1 cellular context compared by ENCODE assay signal in genomic region chr1:15835741-15836510, GRCh38.
TF ChIP-seq lines count a peak whose summit lies in the region.

No MANE protein-coding gene starts in this region.

TF ChIP-seq in K562, 482 proteins besides CTCF, POLR2A, EP300 and RAD21 (continued from another document and continues in another):
- TF ChIP-seq, protein P1, sequence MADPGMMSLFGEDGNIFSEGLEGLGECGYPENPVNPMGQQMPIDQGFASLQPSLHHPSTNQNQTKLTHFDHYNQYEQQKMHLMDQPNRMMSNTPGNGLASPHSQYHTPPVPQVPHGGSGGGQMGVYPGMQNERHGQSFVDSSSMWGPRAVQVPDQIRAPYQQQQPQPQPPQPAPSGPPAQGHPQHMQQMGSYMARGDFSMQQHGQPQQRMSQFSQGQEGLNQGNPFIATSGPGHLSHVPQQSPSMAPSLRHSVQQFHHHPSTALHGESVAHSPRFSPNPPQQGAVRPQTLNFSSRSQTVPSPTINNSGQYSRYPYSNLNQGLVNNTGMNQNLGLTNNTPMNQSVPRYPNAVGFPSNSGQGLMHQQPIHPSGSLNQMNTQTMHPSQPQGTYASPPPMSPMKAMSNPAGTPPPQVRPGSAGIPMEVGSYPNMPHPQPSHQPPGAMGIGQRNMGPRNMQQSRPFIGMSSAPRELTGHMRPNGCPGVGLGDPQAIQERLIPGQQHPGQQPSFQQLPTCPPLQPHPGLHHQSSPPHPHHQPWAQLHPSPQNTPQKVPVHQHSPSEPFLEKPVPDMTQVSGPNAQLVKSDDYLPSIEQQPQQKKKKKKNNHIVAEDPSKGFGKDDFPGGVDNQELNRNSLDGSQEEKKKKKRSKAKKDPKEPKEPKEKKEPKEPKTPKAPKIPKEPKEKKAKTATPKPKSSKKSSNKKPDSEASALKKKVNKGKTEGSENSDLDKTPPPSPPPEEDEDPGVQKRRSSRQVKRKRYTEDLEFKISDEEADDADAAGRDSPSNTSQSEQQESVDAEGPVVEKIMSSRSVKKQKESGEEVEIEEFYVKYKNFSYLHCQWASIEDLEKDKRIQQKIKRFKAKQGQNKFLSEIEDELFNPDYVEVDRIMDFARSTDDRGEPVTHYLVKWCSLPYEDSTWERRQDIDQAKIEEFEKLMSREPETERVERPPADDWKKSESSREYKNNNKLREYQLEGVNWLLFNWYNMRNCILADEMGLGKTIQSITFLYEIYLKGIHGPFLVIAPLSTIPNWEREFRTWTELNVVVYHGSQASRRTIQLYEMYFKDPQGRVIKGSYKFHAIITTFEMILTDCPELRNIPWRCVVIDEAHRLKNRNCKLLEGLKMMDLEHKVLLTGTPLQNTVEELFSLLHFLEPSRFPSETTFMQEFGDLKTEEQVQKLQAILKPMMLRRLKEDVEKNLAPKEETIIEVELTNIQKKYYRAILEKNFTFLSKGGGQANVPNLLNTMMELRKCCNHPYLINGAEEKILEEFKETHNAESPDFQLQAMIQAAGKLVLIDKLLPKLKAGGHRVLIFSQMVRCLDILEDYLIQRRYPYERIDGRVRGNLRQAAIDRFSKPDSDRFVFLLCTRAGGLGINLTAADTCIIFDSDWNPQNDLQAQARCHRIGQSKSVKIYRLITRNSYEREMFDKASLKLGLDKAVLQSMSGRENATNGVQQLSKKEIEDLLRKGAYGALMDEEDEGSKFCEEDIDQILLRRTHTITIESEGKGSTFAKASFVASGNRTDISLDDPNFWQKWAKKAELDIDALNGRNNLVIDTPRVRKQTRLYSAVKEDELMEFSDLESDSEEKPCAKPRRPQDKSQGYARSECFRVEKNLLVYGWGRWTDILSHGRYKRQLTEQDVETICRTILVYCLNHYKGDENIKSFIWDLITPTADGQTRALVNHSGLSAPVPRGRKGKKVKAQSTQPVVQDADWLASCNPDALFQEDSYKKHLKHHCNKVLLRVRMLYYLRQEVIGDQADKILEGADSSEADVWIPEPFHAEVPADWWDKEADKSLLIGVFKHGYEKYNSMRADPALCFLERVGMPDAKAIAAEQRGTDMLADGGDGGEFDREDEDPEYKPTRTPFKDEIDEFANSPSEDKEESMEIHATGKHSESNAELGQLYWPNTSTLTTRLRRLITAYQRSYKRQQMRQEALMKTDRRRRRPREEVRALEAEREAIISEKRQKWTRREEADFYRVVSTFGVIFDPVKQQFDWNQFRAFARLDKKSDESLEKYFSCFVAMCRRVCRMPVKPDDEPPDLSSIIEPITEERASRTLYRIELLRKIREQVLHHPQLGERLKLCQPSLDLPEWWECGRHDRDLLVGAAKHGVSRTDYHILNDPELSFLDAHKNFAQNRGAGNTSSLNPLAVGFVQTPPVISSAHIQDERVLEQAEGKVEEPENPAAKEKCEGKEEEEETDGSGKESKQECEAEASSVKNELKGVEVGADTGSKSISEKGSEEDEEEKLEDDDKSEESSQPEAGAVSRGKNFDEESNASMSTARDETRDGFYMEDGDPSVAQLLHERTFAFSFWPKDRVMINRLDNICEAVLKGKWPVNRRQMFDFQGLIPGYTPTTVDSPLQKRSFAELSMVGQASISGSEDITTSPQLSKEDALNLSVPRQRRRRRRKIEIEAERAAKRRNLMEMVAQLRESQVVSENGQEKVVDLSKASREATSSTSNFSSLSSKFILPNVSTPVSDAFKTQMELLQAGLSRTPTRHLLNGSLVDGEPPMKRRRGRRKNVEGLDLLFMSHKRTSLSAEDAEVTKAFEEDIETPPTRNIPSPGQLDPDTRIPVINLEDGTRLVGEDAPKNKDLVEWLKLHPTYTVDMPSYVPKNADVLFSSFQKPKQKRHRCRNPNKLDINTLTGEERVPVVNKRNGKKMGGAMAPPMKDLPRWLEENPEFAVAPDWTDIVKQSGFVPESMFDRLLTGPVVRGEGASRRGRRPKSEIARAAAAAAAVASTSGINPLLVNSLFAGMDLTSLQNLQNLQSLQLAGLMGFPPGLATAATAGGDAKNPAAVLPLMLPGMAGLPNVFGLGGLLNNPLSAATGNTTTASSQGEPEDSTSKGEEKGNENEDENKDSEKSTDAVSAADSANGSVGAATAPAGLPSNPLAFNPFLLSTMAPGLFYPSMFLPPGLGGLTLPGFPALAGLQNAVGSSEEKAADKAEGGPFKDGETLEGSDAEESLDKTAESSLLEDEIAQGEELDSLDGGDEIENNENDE (IDR thresholded peaks at IDR 0.05; ENCODE audit: low read depth, low read length): no peak
- TF ChIP-seq ZNF609 (CRISPR knock-in tag; IDR thresholded peaks at IDR 0.05; ENCODE audit: borderline replicate concordance): no peak
- TF ChIP-seq CREM (IDR thresholded peaks at IDR 0.05; ENCODE audit: low read depth): no peak; the same call in 1 of the 2 replicates
- no peak for TF ChIP-seq MYBL2 (IDR thresholded peaks at IDR 0.05; ENCODE audit: low read depth)
- TF ChIP-seq MYBL2 (CRISPR knock-in tag; IDR thresholded peaks at IDR 0.05; ENCODE audit: borderline replicate concordance): no peak
- peak; percentile 95 for TF ChIP-seq NR4A1 (CRISPR knock-in tag; IDR thresholded peaks at IDR 0.05)
- TF ChIP-seq NR4A1 (tag; IDR thresholded peaks at IDR 0.05): peak; percentile 66; the same call in 1 of the 2 replicates
- TF ChIP-seq, protein P2, sequence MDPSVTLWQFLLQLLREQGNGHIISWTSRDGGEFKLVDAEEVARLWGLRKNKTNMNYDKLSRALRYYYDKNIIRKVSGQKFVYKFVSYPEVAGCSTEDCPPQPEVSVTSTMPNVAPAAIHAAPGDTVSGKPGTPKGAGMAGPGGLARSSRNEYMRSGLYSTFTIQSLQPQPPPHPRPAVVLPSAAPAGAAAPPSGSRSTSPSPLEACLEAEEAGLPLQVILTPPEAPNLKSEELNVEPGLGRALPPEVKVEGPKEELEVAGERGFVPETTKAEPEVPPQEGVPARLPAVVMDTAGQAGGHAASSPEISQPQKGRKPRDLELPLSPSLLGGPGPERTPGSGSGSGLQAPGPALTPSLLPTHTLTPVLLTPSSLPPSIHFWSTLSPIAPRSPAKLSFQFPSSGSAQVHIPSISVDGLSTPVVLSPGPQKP (CRISPR knock-in tag; IDR thresholded peaks at IDR 0.05): no peak
- TF ChIP-seq ZBTB7A (IDR thresholded peaks at IDR 0.05; ENCODE audit: borderline replicate concordance, control insufficient read depth, low read depth, low read length): peak; percentile 34; the same call in 1 of the 2 replicates
- no peak for TF ChIP-seq EZH2 (IDR thresholded peaks at IDR 0.05; ENCODE audit: borderline replicate concordance, low read depth, low read length)
- 0 out of 2 replicates have a peak, but pooled peaks have one; percentile 11 for TF ChIP-seq KLF13 (tag; IDR thresholded peaks at IDR 0.05; ENCODE audit: borderline replicate concordance, low read depth)
- TF ChIP-seq, protein P3, sequence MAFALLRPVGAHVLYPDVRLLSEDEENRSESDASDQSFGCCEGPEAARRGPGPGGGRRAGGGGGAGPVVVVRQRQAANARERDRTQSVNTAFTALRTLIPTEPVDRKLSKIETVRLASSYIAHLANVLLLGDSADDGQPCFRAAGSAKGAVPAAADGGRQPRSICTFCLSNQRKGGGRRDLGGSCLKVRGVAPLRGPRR (CRISPR knock-in tag; IDR thresholded peaks at IDR 0.05): peak; percentile 71; the same call in 1 of the 2 replicates
- 0 out of 4 replicates have a peak, but pooled peaks of 1 of the 2 experiments have one; percentile 50 for TF ChIP-seq ZNF639 (CRISPR knock-in tag; conservative IDR thresholded peaks at IDR 0.05 in 1 of 2, IDR thresholded peaks at IDR 0.05 in 1 of 2)
- TF ChIP-seq ZNF584 (CRISPR knock-in tag; IDR thresholded peaks at IDR 0.05; ENCODE audit: low read depth): peak; percentile 92
- TF ChIP-seq TBL1XR1 (IDR thresholded peaks at IDR 0.05; ENCODE audit: low read length in 2 of 2): peak; percentile 42 to 89; a peak in 2 of 4 replicates
- TF ChIP-seq XRCC5 (IDR thresholded peaks at IDR 0.05; ENCODE audit: low read depth, low read length): peak; percentile 84
- TF ChIP-seq CBFA2T3 (IDR thresholded peaks at IDR 0.05): no peak
- TF ChIP-seq CHD4 (IDR thresholded peaks at IDR 0.05; ENCODE audit: insufficient read depth, insufficient replicate concordance, low read depth, low read length, poor library complexity, severe bottlenecking): no peak
- no peak for TF ChIP-seq HCFC1 (IDR thresholded peaks at IDR 0.05; ENCODE audit: low read depth, low read length)
- no peak for TF ChIP-seq SMAD2 (IDR thresholded peaks at IDR 0.05; ENCODE audit: low read depth, low read length)
- TF ChIP-seq, protein P4, sequence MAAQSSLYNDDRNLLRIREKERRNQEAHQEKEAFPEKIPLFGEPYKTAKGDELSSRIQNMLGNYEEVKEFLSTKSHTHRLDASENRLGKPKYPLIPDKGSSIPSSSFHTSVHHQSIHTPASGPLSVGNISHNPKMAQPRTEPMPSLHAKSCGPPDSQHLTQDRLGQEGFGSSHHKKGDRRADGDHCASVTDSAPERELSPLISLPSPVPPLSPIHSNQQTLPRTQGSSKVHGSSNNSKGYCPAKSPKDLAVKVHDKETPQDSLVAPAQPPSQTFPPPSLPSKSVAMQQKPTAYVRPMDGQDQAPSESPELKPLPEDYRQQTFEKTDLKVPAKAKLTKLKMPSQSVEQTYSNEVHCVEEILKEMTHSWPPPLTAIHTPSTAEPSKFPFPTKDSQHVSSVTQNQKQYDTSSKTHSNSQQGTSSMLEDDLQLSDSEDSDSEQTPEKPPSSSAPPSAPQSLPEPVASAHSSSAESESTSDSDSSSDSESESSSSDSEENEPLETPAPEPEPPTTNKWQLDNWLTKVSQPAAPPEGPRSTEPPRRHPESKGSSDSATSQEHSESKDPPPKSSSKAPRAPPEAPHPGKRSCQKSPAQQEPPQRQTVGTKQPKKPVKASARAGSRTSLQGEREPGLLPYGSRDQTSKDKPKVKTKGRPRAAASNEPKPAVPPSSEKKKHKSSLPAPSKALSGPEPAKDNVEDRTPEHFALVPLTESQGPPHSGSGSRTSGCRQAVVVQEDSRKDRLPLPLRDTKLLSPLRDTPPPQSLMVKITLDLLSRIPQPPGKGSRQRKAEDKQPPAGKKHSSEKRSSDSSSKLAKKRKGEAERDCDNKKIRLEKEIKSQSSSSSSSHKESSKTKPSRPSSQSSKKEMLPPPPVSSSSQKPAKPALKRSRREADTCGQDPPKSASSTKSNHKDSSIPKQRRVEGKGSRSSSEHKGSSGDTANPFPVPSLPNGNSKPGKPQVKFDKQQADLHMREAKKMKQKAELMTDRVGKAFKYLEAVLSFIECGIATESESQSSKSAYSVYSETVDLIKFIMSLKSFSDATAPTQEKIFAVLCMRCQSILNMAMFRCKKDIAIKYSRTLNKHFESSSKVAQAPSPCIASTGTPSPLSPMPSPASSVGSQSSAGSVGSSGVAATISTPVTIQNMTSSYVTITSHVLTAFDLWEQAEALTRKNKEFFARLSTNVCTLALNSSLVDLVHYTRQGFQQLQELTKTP (IDR thresholded peaks at IDR 0.05; ENCODE audit: low read depth in 1 of 2, partially characterized antibody in 2 of 2): peak; percentile 36 to 55
- no peak for TF ChIP-seq ZNF561 (CRISPR knock-in tag; conservative IDR thresholded peaks at IDR 0.05)
- TF ChIP-seq, protein P5, sequence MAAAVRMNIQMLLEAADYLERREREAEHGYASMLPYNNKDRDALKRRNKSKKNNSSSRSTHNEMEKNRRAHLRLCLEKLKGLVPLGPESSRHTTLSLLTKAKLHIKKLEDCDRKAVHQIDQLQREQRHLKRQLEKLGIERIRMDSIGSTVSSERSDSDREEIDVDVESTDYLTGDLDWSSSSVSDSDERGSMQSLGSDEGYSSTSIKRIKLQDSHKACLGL (CRISPR knock-in tag; IDR thresholded peaks at IDR 0.05; ENCODE audit: borderline replicate concordance, poor library complexity, severe bottlenecking): no peak
- TF ChIP-seq KAT2B (IDR thresholded peaks at IDR 0.05; ENCODE audit: low read depth, low read length): no peak
- peak; percentile 89 for TF ChIP-seq GMEB1 (CRISPR knock-in tag; IDR thresholded peaks at IDR 0.05)
- TF ChIP-seq TAF7 (tag; IDR thresholded peaks at IDR 0.05): peak; percentile 95
